Comparison of ENCODE assay signal across 18 cellular contexts in genomic region chr1:183236158-183236725, GRCh38. TPM values are rescaled to one million over a fixed set of nuclear protein-coding genes. Genes with fewer than 3 reads are reported as not detected.
DNase-seq lines count a peak whose midpoint lies in the region; ATAC-seq, FAIRE-seq and TF ChIP-seq lines count a peak whose summit lies in the region.
"Had no signal": no experiment of that assay in that cellular context is flagged by ENCODE, and none has a peak within 500 bp of the region (broad histone marks: within the 10 kb centered on the region; RNA-seq: fewer than 3 reads in every experiment).

No MANE protein-coding gene starts in this region.

- H3K27me3 Mint-ChIP-seq in chondrocyte (ENCODE audit: low read depth): no peaks in the 10 kb centered on the region

- no peak overlapping the region for H3K4me3 Mint-ChIP-seq in chondrocyte (ENCODE audit: unreplicated experiment)
- H3K4me3 Mint-ChIP-seq: stimulated activated effector memory CD8-positive, alpha-beta T cell treated with anti-CD3 and anti-CD28 coated beads, Interleukin-12 subunit alpha, Interleukin-12 subunit beta, amount 100 ng/mL, for 72 hours had no signal

- no peak for TF ChIP-seq CTCF in HEK293 (tag by site-specific recombination; IDR thresholded peaks at IDR 0.05)
- no peak for TF ChIP-seq CTCF in PC-3 (conservative IDR thresholded peaks at IDR 0.05; ENCODE audit: low read depth, low read length)
- no peak for TF ChIP-seq CTCF in chondrocyte (IDR thresholded peaks at IDR 0.05)

- 45 to 78% (median 55%) methylated on average over 6 of the region's 6 CpGs for WGBS in small intestine, 3 donors

- peaks cover 10% of the 10 kb centered on the region for H3F3A ChIP-seq in PC-3 (ENCODE audit: low read length, unreplicated experiment)

- no peaks in the 10 kb centered on the region for H3K79me2 ChIP-seq in PC-3 (ENCODE audit: low read length)

- H3K4me1 ChIP-seq in HEK293 (ENCODE audit: control insufficient read depth, insufficient read depth, low read length) (peaks cover 6% of the 10 kb centered on the region), PC-3 (ENCODE audit: insufficient read depth, low read length) (peaks cover 31% of the 10 kb centered on the region), small intestine (ENCODE audit: control insufficient read depth in 2 of 2, insufficient read depth in 1 of 2, low read depth in 1 of 2, low read length in 1 of 2) (no peaks in the 10 kb centered on the region)

- no peaks in the 10 kb centered on the region for H3K27me3 ChIP-seq in PC-3 (ENCODE audit: low read length)
- no peaks in the 10 kb centered on the region for H3K27me3 ChIP-seq in small intestine (ENCODE audit: control insufficient read depth in 2 of 2, insufficient read depth in 2 of 2, low read length in 2 of 2)
- H3K27me3 ChIP-seq: right lobe of liver had no signal

- H3K4me2 ChIP-seq in PC-3 (ENCODE audit: low read length): no peak overlapping the region

- DNase-seq in PC-3 (no peak), chondrocyte (ENCODE audit: low spot score) (no peak), small intestine (peak; percentile 52), D341Med (ENCODE audit: low spot score) (no peak), NOMO-1 (lab: John Stamatoyannopoulos, UW; ENCODE audit: unreplicated experiment in 2 of 2) (no peak), NCI-H226 (no peak)
- DNase-seq: activated CD4-positive, alpha-beta T cell treated with anti-CD3 and anti-CD28 coated beads for 48 hours; central memory CD4-positive, alpha-beta T cell; GDM1; GOT3; NCI-H748 treated with DMSO at 0.1 percent for 48 hours; right lobe of liver; RPMI8226 had no signal

- intact Hi-C loops in PC-3 (cut with micrococcal nuclease): loop anchor here (10.0 kb wide), 1 partner anchor 161 kb away; no protein-coding TSS in a partner anchor

- H3K9me2 ChIP-seq in PC-3 (replicated peaks; ENCODE audit: low read length): no peaks in the 10 kb centered on the region

- H3K4me1 Mint-ChIP-seq in chondrocyte (ENCODE audit: low read depth): peaks cover 40% of the 10 kb centered on the region
- H3K4me1 Mint-ChIP-seq: stimulated activated effector memory CD8-positive, alpha-beta T cell treated with anti-CD3 and anti-CD28 coated beads, Interleukin-12 subunit alpha, Interleukin-12 subunit beta, amount 100 ng/mL, for 72 hours had no signal

- no peak overlapping the region for H2AFZ ChIP-seq in PC-3 (ENCODE audit: low read length)

- H3K9me3 Mint-ChIP-seq in chondrocyte (ENCODE audit: low read depth): peaks cover 3% of the 10 kb centered on the region
- H3K9me3 Mint-ChIP-seq: activated T-helper 2 cell treated with anti-CD3 and anti-CD28 coated beads, Interferon-gamma antibody, Interleukin-2, Interleukin-4, amounts not matched to agents 10 μg/mL and 5 μg/mL and 100 μg/mL, durations not matched to agents 14 hours and 24 hours and 36 hours; stimulated activated effector memory CD8-positive, alpha-beta T cell treated with anti-CD3 and anti-CD28 coated beads, Interleukin-12 subunit alpha, Interleukin-12 subunit beta, amount 100 ng/mL, for 72 hours had no signal

- no peak for FAIRE-seq in small intestine (lab: Jason Lieb, UNC)
- FAIRE-seq: D721Med had no signal

- no peak for ATAC-seq in PC-3
- ATAC-seq: right lobe of liver; stimulated activated effector memory CD8-positive, alpha-beta T cell treated with anti-CD3 and anti-CD28 coated beads, Interleukin-12 subunit alpha, Interleukin-12 subunit beta, amount 100 ng/mL, for 72 hours had no signal

- H4K20me1 ChIP-seq in PC-3 (ENCODE audit: low read length): no peaks in the 10 kb centered on the region

- peaks cover 3% of the 10 kb centered on the region for H3K36me3 Mint-ChIP-seq in chondrocyte (ENCODE audit: low read depth)
- H3K36me3 Mint-ChIP-seq: stimulated activated effector memory CD8-positive, alpha-beta T cell treated with anti-CD3 and anti-CD28 coated beads, Interleukin-12 subunit alpha, Interleukin-12 subunit beta, amount 100 ng/mL, for 72 hours had no signal

- H3K27ac ChIP-seq in HEK293 (ENCODE audit: extremely low read depth, low read depth, low read length) (no peak overlapping the region), PC-3 (ENCODE audit: low read length) (peak overlapping the region; percentile 99), small intestine (ENCODE audit: low read depth in 1 of 2, low read length in 1 of 2) (no peak overlapping the region)
- H3K27ac ChIP-seq: right lobe of liver had no signal

- BruUV-seq in PC-3 (replicated peaks; lab: Mats Ljungman, UMichigan): no TSS peak

- CTCF ChIA-PET in HEK293 (lab: Yijun Ruan, JAX) (interaction anchor here (1.8 to 10.3 kb wide), 2 partner anchors 12 to 203 kb away, joined by 5 to 135 read pairs; no protein-coding TSS in a partner anchor), PC-3 (lab: Charles Lee) (no interaction called here)

- POLR2A ChIA-PET in HEK293 (lab: Yijun Ruan, JAX) (no interaction called here), PC-3 (lab: Charles Lee; ENCODE audit: unreplicated experiment) (no interaction called here)

- peak overlapping the region; percentile 97 for H3K27ac Mint-ChIP-seq in chondrocyte (ENCODE audit: unreplicated experiment)
- H3K27ac Mint-ChIP-seq: activated T-helper 2 cell treated with anti-CD3 and anti-CD28 coated beads, Interferon-gamma antibody, Interleukin-2, Interleukin-4, amounts not matched to agents 10 μg/mL and 5 μg/mL and 100 μg/mL, durations not matched to agents 14 hours and 24 hours and 36 hours; stimulated activated effector memory CD8-positive, alpha-beta T cell treated with anti-CD3 and anti-CD28 coated beads, Interleukin-12 subunit alpha, Interleukin-12 subunit beta, amount 100 ng/mL, for 72 hours had no signal

- H3K9me3 ChIP-seq in HEK293 (ENCODE audit: control insufficient read depth, insufficient read depth, low read depth, low read length): no peaks in the 10 kb centered on the region
- H3K9me3 ChIP-seq in PC-3 (ENCODE audit: low read length): no peaks in the 10 kb centered on the region
- no peaks in the 10 kb centered on the region for H3K9me3 ChIP-seq in small intestine (ENCODE audit: control insufficient read depth, low read depth)
- H3K9me3 ChIP-seq: right lobe of liver, thoracic aorta had no signal

- no peak overlapping the region for H3K9ac ChIP-seq in PC-3 (ENCODE audit: low read length)

- no peaks in the 10 kb centered on the region for H3K36me3 ChIP-seq in HEK293 (ENCODE audit: control insufficient read depth in 2 of 2, insufficient read depth in 1 of 2, low read length in 2 of 2)
- peaks cover 60% of the 10 kb centered on the region for H3K36me3 ChIP-seq in PC-3 (ENCODE audit: low read depth, low read length)
- H3K36me3 ChIP-seq in small intestine (ENCODE audit: control insufficient read depth in 2 of 2, insufficient read depth in 2 of 2, low read length in 2 of 2): no peaks in the 10 kb centered on the region
- H3K36me3 ChIP-seq: right lobe of liver, thoracic aorta had no signal

- no peak overlapping the region for H3K4me3 ChIP-seq in HEK293 (ENCODE audit: low read depth, low read length)
- H3K4me3 ChIP-seq in PC-3 (ENCODE audit: low read length): no peak overlapping the region
- H3K4me3 ChIP-seq in small intestine (ENCODE audit: low read depth in 1 of 2, low read length in 2 of 2): no peak overlapping the region
- H3K4me3 ChIP-seq: right lobe of liver, thoracic aorta had no signal

TF ChIP-seq in HEK293, 187 proteins besides CTCF, POLR2A, EP300 and RAD21 (continues in another document):
- TF ChIP-seq GFI1B (tag by site-specific recombination; IDR thresholded peaks at IDR 0.05): no peak
- no peak for TF ChIP-seq ZBTB7A (tag by site-specific recombination; IDR thresholded peaks at IDR 0.05; ENCODE audit: low read depth)
- TF ChIP-seq REST (tag by site-specific recombination; IDR thresholded peaks at IDR 0.05): no peak
- TF ChIP-seq ZNF140 (tag by site-specific recombination; IDR thresholded peaks at IDR 0.05): no peak
- no peak for TF ChIP-seq ZNF404 (tag by site-specific recombination; IDR thresholded peaks at IDR 0.05)
- peak; percentile 74 for TF ChIP-seq ZFHX2 (tag by site-specific recombination; conservative IDR thresholded peaks at IDR 0.05)
- no peak for TF ChIP-seq SP3 (tag by site-specific recombination; IDR thresholded peaks at IDR 0.05)
- TF ChIP-seq TCF7L2 (IDR thresholded peaks at IDR 0.05; ENCODE audit: borderline replicate concordance, low read depth, low read length): no peak
- no peak for TF ChIP-seq ZNF670 (tag by site-specific recombination; IDR thresholded peaks at IDR 0.05; ENCODE audit: low read depth)
- peak; percentile 45; the same call in 1 of the 2 replicates for TF ChIP-seq ZNF121 (tag by site-specific recombination; IDR thresholded peaks at IDR 0.05)

RNA-seq across cellular contexts. Expression of gene LAMC2, which starts 50.2 kb away (rescaled TPM):
- total RNA-seq in PC-3 (2014; rRNA removed): 105 and 127 TPM in 2 replicates
- 13.8 to 20.1 TPM (median 14.5 TPM) in 3 replicates for total RNA-seq in chondrocyte
- 1 to 10 TPM; 2.4 to 7.7 (median 4.7) TPM for polyA plus RNA-seq in small intestine
- total RNA-seq: activated T-helper 2 cell treated with anti-CD3 and anti-CD28 coated beads, Interferon-gamma antibody, Interleukin-2, Interleukin-4, amounts not matched to agents 10 μg/mL and 5 μg/mL and 100 μg/mL, durations not matched to agents 14 hours and 24 hours and 36 hours had no signal
